ENCODE assay signal across 8 cellular contexts in the genomic region with DNA sequence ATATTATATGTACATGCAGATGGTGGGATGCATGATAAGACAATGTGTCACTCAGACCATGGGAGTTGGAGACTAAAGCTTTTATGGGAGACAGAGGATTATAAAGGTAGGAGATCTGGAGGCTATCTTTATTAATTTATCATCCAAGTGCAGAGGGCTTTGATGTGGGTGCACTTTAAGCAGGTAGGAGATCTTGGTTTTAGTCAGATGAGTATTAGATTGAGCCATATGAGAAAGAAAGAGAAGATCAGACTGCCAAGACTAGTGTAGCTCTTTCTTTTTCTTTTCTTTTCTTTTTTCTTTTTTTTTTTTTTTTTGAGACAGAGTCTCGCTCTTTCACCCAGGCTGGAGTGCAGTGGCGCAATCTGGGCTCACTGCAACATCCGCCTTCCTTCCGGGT.
"Had no signal": no experiment of that assay in that cellular context is flagged by ENCODE, and none has a peak within 500 bp of the region (broad histone marks: within the 10 kb centered on the region; RNA-seq: fewer than 3 reads in every experiment).

No MANE protein-coding gene starts in this region.

- DNase-seq: H9, HCEC 1CT, KBM-7 had no signal

- FAIRE-seq: H1, H54, HepG2 had no signal

- H3K27ac ChIP-seq: HL-60 had no signal

- H3K4me3 ChIP-seq: GM23338 had no signal

- ATAC-seq: GM23338, HepG2 had no signal

- H2AFZ ChIP-seq: GM23338 had no signal

- H3K4me2 ChIP-seq: GM23338 had no signal
